ENCODE assay signal across 25 cellular contexts in the genomic region with DNA sequence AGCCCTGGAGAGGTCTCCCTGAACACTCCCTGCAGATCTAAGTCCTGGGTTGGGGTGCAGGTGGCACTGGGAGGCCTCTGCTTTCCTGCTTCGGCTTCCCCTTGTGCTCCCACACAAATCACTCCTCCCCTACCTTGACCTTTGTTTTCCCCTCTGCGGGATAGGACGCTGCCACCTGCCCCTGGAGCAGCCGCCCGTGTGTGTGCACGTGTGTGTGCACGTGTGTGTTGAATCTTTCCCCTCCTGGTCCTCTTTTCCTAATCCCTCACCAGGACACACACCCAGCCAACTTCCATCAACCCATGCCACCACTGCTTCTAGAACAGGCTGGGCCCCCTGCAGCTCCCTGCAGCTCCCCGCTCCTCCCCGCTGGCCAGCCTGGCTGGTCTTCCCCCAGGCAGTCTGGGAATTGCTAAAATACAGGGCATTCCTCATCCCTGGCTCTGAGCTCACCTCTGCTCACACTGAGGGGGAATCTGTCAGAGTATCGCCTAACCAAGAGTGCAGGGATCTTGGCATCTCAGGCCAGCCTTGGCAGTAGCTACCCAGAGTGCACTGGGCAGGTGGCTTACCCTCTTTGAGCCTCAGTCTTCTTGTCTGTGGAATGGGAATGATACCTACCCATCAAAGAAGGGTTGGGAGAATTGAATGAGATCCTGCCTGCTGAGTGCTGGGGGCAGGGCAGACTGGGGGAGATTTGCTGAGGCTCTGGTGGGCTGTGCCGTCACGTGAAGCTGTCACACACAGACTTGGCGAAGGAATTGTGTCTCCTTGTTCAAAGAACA.
A peak's percentile ranks its signal among the peaks of the same experiment; 100 is the strongest.
DNase-seq lines count a peak whose midpoint lies in the region; ATAC-seq, FAIRE-seq and TF ChIP-seq lines count a peak whose summit lies in the region.
"Had no signal": no experiment of that assay in that cellular context is flagged by ENCODE, and none has a peak within 500 bp of the region (broad histone marks: within the 10 kb centered on the region; RNA-seq: fewer than 3 reads in every experiment).

No MANE protein-coding gene starts in this region.

- H2AFZ ChIP-seq in HepG2 (ENCODE audit: low read length) = no peak overlapping the region
- H2AFZ ChIP-seq in osteoblast (ENCODE audit: low read length) = no peak overlapping the region

- DNase-seq in ELF-1 (ENCODE audit: low read depth, low spot score) (peak; percentile 84), chondrocyte (ENCODE audit: low spot score) (peak; percentile 61), HepG2 (ENCODE audit: low spot score) (no peak), osteoblast (ENCODE audit: insufficient read length, low spot score, missing footprints) (peak; percentile 86), posterior vena cava (ENCODE audit: low spot score) (no peak), DMS53 (lab: John Stamatoyannopoulos, UW) (no peak)
- DNase-seq in activated T-helper 2 cell treated with anti-CD3 and anti-CD28 coated beads, Interferon-gamma antibody, Interleukin-2, Interleukin-4, amounts not matched to agents 10 μg/mL and 5 μg/mL and 100 μg/mL, durations not matched to agents 14 hours and 24 hours and 36 hours (ENCODE audit: low spot score) = no peak
- no peak for DNase-seq in stimulated activated naive CD4-positive, alpha-beta T cell treated with Interleukin-2 at 50 U/mL for 16 hours (lab: John Stamatoyannopoulos, UW)
- DNase-seq: AML-193; C1 segment of cervical spinal cord; CD8-positive, alpha-beta memory T cell; EL; HFFc6; KBM-7; NCI-H1092; NCI-H146; NCI-H2029; NCI-H2227 treated with DMSO at 0.1 percent for 48 hours; NCI-H510A; NCI-H748 treated with DMSO at 0.1 percent for 48 hours; SIG-M5 had no signal

- intact Hi-C loops in HepG2 (cut with micrococcal nuclease; ENCODE audit: unreplicated experiment) (no loop called here), posterior vena cava (cut with DNase I) (no loop called here)
- intact Hi-C loops in activated T-helper 2 cell treated with anti-CD3 and anti-CD28 coated beads, Interferon-gamma antibody, Interleukin-2, Interleukin-4, amounts not matched to agents 10 μg/mL and 5 μg/mL and 100 μg/mL, durations not matched to agents 14 hours and 24 hours and 36 hours (cut with micrococcal nuclease) = no loop called here

- H3K9me3 Mint-ChIP-seq in chondrocyte (ENCODE audit: low read depth) = peaks cover 15% of the 10 kb centered on the region
- peaks cover 21% of the 10 kb centered on the region for H3K9me3 Mint-ChIP-seq in activated T-helper 2 cell treated with anti-CD3 and anti-CD28 coated beads, Interferon-gamma antibody, Interleukin-2, Interleukin-4, amounts not matched to agents 10 μg/mL and 5 μg/mL and 100 μg/mL, durations not matched to agents 14 hours and 24 hours and 36 hours

- no peaks in the 10 kb centered on the region for H3K27me3 Mint-ChIP-seq in chondrocyte (ENCODE audit: low read depth)
- no peaks in the 10 kb centered on the region for H3K27me3 Mint-ChIP-seq in activated T-helper 2 cell treated with anti-CD3 and anti-CD28 coated beads, Interferon-gamma antibody, Interleukin-2, Interleukin-4, amounts not matched to agents 10 μg/mL and 5 μg/mL and 100 μg/mL, durations not matched to agents 14 hours and 24 hours and 36 hours (ENCODE audit: low read depth)

- in situ Hi-C loops in HepG2 (cut with HindIII; ENCODE audit: extremely low pct_ligation_motif_present, low pct_unique_long_range_greater_than_20kb) = no loop called here

- H3K36me3 ChIP-seq in HepG2 (replicated peaks in 1 of 2; ENCODE audit: control insufficient read depth in 1 of 2, insufficient read depth in 2 of 2, low read length in 2 of 2) (no peaks in the 10 kb centered on the region), osteoblast (ENCODE audit: insufficient read depth, low read length) (no peaks in the 10 kb centered on the region)

- WGBS in HepG2 (ENCODE audit: low lambda C conversion rate) = 35% methylated on average over 12 of the region's 13 CpGs

- H3K79me2 ChIP-seq in HepG2 (ENCODE audit: insufficient read depth, low read length) (no peaks in the 10 kb centered on the region), osteoblast (ENCODE audit: insufficient read depth, low read length) (no peaks in the 10 kb centered on the region)

- peaks cover 10% of the 10 kb centered on the region for H3K36me3 Mint-ChIP-seq in chondrocyte (ENCODE audit: low read depth)
- no peaks in the 10 kb centered on the region for H3K36me3 Mint-ChIP-seq in activated T-helper 2 cell treated with anti-CD3 and anti-CD28 coated beads, Interferon-gamma antibody, Interleukin-2, Interleukin-4, amounts not matched to agents 10 μg/mL and 5 μg/mL and 100 μg/mL, durations not matched to agents 14 hours and 24 hours and 36 hours (ENCODE audit: low read depth)

- peaks cover 14% of the 10 kb centered on the region for H3K4me1 Mint-ChIP-seq in chondrocyte (ENCODE audit: low read depth)
- H3K4me1 Mint-ChIP-seq in activated T-helper 2 cell treated with anti-CD3 and anti-CD28 coated beads, Interferon-gamma antibody, Interleukin-2, Interleukin-4, amounts not matched to agents 10 μg/mL and 5 μg/mL and 100 μg/mL, durations not matched to agents 14 hours and 24 hours and 36 hours (ENCODE audit: low read depth) = no peaks in the 10 kb centered on the region
- H3K4me1 Mint-ChIP-seq: CD8-positive, alpha-beta memory T cell had no signal

- ATAC-seq in HepG2 = no peak

- H3K27ac ChIP-seq in HepG2 (ENCODE audit: extremely low read length, insufficient read depth, low read length) (no peak overlapping the region), osteoblast (ENCODE audit: low read depth, low read length) (no peak overlapping the region)
- H3K27ac ChIP-seq: HL-60, RWPE1 had no signal

- TF ChIP-seq POLR2A in HepG2 (IDR thresholded peaks at IDR 0.05; ENCODE audit: insufficient read depth in 1 of 2, low read depth in 2 of 2, low read length in 2 of 2) = no peak

- H3K4me2 ChIP-seq in HepG2 (ENCODE audit: low read depth, low read length) (no peak overlapping the region), osteoblast (ENCODE audit: insufficient read depth, low read length) (no peak overlapping the region)

- H3K9me3 ChIP-seq in HepG2 (ENCODE audit: low read length) (peaks cover 19% of the 10 kb centered on the region), osteoblast (ENCODE audit: low read depth, low read length) (no peaks in the 10 kb centered on the region)

- no TSS peak for BruUV-seq in HepG2 (replicated peaks; lab: Mats Ljungman, UMichigan)

- H3K27me3 ChIP-seq in HepG2 (ENCODE audit: control insufficient read depth in 1 of 2, insufficient read depth in 2 of 2, low read length in 2 of 2) (peaks cover 5 to 39% of the 10 kb centered on the region in 2 experiments; a peak in 3 of 5 replicates), osteoblast (ENCODE audit: insufficient read depth, low read length) (no peaks in the 10 kb centered on the region)

- POLR2A ChIA-PET in HepG2 (lab: Yijun Ruan, JAX) = no interaction called here

- TF ChIP-seq CTCF in chondrocyte (IDR thresholded peaks at IDR 0.05) = no peak
- no peak for TF ChIP-seq CTCF in HepG2 (CRISPR knock-in tag; IDR thresholded peaks at IDR 0.05)
- no peak for TF ChIP-seq CTCF in osteoblast (IDR thresholded peaks at IDR 0.05; ENCODE audit: extremely low read depth, low read depth, low read length)

- H4K20me1 ChIP-seq in HepG2 (ENCODE audit: insufficient read depth, low read length) (no peaks in the 10 kb centered on the region), osteoblast (ENCODE audit: insufficient read depth, low read length) (no peaks in the 10 kb centered on the region)

- CTCF ChIA-PET in HepG2 (lab: Yijun Ruan, JAX; ENCODE audit: low intra/inter-chr PET ratio, low total read pairs) = no interaction called here

- no peak for FAIRE-seq in HepG2 (lab: Jason Lieb, UNC)
- FAIRE-seq: D721Med, H54 had no signal

- H3K9ac ChIP-seq in HepG2 (ENCODE audit: insufficient read depth, low read depth, low read length) = no peak overlapping the region

- no peak overlapping the region for H3K27ac Mint-ChIP-seq in chondrocyte (ENCODE audit: unreplicated experiment)
- no peak overlapping the region for H3K27ac Mint-ChIP-seq in activated T-helper 2 cell treated with anti-CD3 and anti-CD28 coated beads, Interferon-gamma antibody, Interleukin-2, Interleukin-4, amounts not matched to agents 10 μg/mL and 5 μg/mL and 100 μg/mL, durations not matched to agents 14 hours and 24 hours and 36 hours
- H3K27ac Mint-ChIP-seq: HFFc6 had no signal

- no peak overlapping the region for H3K4me3 Mint-ChIP-seq in chondrocyte (ENCODE audit: unreplicated experiment)
- H3K4me3 Mint-ChIP-seq in activated T-helper 2 cell treated with anti-CD3 and anti-CD28 coated beads, Interferon-gamma antibody, Interleukin-2, Interleukin-4, amounts not matched to agents 10 μg/mL and 5 μg/mL and 100 μg/mL, durations not matched to agents 14 hours and 24 hours and 36 hours (ENCODE audit: low read depth) = no peak overlapping the region
- H3K4me3 Mint-ChIP-seq: CD8-positive, alpha-beta memory T cell; HFFc6 had no signal

- H3K4me1 ChIP-seq in HepG2 (ENCODE audit: insufficient read depth, low read length) (no peaks in the 10 kb centered on the region; the same call in 1 of the 2 replicates), osteoblast (ENCODE audit: insufficient read depth, low read length) (peaks cover 5% of the 10 kb centered on the region)

- H3K4me3 ChIP-seq in HepG2 (replicated peaks in 1 of 3; ENCODE audit: insufficient read depth in 1 of 3, low read depth in 2 of 3, low read length in 3 of 3) = no peak overlapping the region
- H3K4me3 ChIP-seq in osteoblast (ENCODE audit: insufficient read depth, low read length) = no peak overlapping the region

- TF ChIP-seq RAD21 in HepG2 (CRISPR knock-in tag; IDR thresholded peaks at IDR 0.05) = no peak

- TF ChIP-seq EP300 in HepG2 (IDR thresholded peaks at IDR 0.05; ENCODE audit: low read depth in 2 of 2, low read length in 2 of 2) = no peak
- TF ChIP-seq EP300 in HepG2 (CRISPR knock-in tag; IDR thresholded peaks at IDR 0.05; ENCODE audit: borderline replicate concordance) = no peak

TF ChIP-seq in HepG2, 621 proteins besides CTCF, POLR2A, EP300 and RAD21:
- TF ChIP-seq, protein P1, sequence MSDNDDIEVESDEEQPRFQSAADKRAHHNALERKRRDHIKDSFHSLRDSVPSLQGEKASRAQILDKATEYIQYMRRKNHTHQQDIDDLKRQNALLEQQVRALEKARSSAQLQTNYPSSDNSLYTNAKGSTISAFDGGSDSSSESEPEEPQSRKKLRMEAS (IDR thresholded peaks at IDR 0.05) = no peak
- TF ChIP-seq, protein P2, sequence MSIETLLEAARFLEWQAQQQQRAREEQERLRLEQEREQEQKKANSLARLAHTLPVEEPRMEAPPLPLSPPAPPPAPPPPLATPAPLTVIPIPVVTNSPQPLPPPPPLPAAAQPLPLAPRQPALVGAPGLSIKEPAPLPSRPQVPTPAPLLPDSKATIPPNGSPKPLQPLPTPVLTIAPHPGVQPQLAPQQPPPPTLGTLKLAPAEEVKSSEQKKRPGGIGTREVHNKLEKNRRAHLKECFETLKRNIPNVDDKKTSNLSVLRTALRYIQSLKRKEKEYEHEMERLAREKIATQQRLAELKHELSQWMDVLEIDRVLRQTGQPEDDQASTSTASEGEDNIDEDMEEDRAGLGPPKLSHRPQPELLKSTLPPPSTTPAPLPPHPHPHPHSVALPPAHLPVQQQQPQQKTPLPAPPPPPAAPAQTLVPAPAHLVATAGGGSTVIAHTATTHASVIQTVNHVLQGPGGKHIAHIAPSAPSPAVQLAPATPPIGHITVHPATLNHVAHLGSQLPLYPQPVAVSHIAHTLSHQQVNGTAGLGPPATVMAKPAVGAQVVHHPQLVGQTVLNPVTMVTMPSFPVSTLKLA (IDR thresholded peaks at IDR 0.05) = peak; percentile 59; the same call in 1 of the 2 replicates
- peak; percentile 78 for TF ChIP-seq ZNF629 (CRISPR knock-in tag; conservative IDR thresholded peaks at IDR 0.05)

Comparison
In these comparisons a context has a peak if more than half of its experiments do, and no peak if none do; other contexts are left out.
1. DNase-seq: peak in ELF-1 (single experiment), chondrocyte (single experiment) and osteoblast (single experiment); none in HepG2 (single experiment), posterior vena cava (single experiment), activated T-helper 2 cell treated with anti-CD3 and anti-CD28 coated beads, Interferon-gamma antibody, Interleukin-2, Interleukin-4, amounts not matched to agents 10 μg/mL and 5 μg/mL and 100 μg/mL, durations not matched to agents 14 hours and 24 hours and 36 hours (single experiment), stimulated activated naive CD4-positive, alpha-beta T cell treated with Interleukin-2 at 50 U/mL for 16 hours (single experiment) and DMS53 (single experiment).